17 cellular contexts compared by ENCODE assay signal in genomic region chr6:112145080-112145573, GRCh38. TPM values are rescaled to one million over a fixed set of nuclear protein-coding genes. Genes with fewer than 3 reads are reported as not detected.
DNase-seq lines count a peak whose midpoint lies in the region; ATAC-seq and TF ChIP-seq lines count a peak whose summit lies in the region.
"Had no signal": no experiment of that assay in that cellular context is flagged by ENCODE, and none has a peak within 500 bp of the region (broad histone marks: within the 10 kb centered on the region; RNA-seq: fewer than 3 reads in every experiment).

No MANE protein-coding gene starts in this region.

- no peaks in the 10 kb centered on the region for H3K27me3 Mint-ChIP-seq in H9 (ENCODE audit: low read depth)
- H3K27me3 Mint-ChIP-seq in activated T-helper 1 cell treated with anti-CD3 and anti-CD28 coated beads, Interleukin-12 subunit alpha, Interleukin-12 subunit beta, Interleukin-2, Interleukin-4 antibody, amounts not matched to agents 30 ng/mL and 10 ng/mL and 1 ng/mL, durations not matched to agents 14 hours and 24 hours and 36 hours (ENCODE audit: insufficient read depth): peaks cover 6% of the 10 kb centered on the region
- H3K27me3 Mint-ChIP-seq: activated naive CD4-positive, alpha-beta T cell treated with anti-CD3 and anti-CD28 coated beads, Interleukin-2, amount 50 U/mL, for 24 hours had no signal

- H3K4me1 Mint-ChIP-seq in H9: no peaks in the 10 kb centered on the region
- peaks cover 7% of the 10 kb centered on the region for H3K4me1 Mint-ChIP-seq in activated T-helper 1 cell treated with anti-CD3 and anti-CD28 coated beads, Interleukin-12 subunit alpha, Interleukin-12 subunit beta, Interleukin-2, Interleukin-4 antibody, amounts not matched to agents 30 ng/mL and 10 ng/mL and 1 ng/mL, durations not matched to agents 14 hours and 24 hours and 36 hours (ENCODE audit: low read depth)
- H3K4me1 Mint-ChIP-seq: activated naive CD4-positive, alpha-beta T cell treated with anti-CD3 and anti-CD28 coated beads, Interleukin-2, amount 50 U/mL, for 24 hours had no signal

- H3K4me3 Mint-ChIP-seq in H9: no peak overlapping the region
- H3K4me3 Mint-ChIP-seq in activated T-helper 1 cell treated with anti-CD3 and anti-CD28 coated beads, Interleukin-12 subunit alpha, Interleukin-12 subunit beta, Interleukin-2, Interleukin-4 antibody, amounts not matched to agents 30 ng/mL and 10 ng/mL and 1 ng/mL, durations not matched to agents 14 hours and 24 hours and 36 hours: no peak overlapping the region
- H3K4me3 Mint-ChIP-seq: activated naive CD4-positive, alpha-beta T cell treated with anti-CD3 and anti-CD28 coated beads, Interleukin-2, amount 50 U/mL, for 24 hours; T-cell had no signal

- H2AFZ ChIP-seq in H9 (ENCODE audit: low read length): no peak overlapping the region

- H3K79me2 ChIP-seq in H9 (ENCODE audit: insufficient read depth, low read length): no peaks in the 10 kb centered on the region

- H3K14ac ChIP-seq in H9 (ENCODE audit: insufficient read depth, low read length): no peak overlapping the region; the same call in 1 of the 2 replicates

- no peak overlapping the region for H3K27ac ChIP-seq in H9 (ENCODE audit: insufficient read length, low read depth, low read length)
- no peak overlapping the region for H3K27ac ChIP-seq in Panc1 (ENCODE audit: low read length)
- no peak overlapping the region for H3K27ac ChIP-seq in colonic mucosa
- no peak overlapping the region for H3K27ac ChIP-seq in A673 (ENCODE audit: low read depth, low read length, poor library complexity, severe bottlenecking)
- H3K27ac ChIP-seq: brain microvascular endothelial cell, right atrium auricular region had no signal

- no peak overlapping the region for H2BK12ac ChIP-seq in H9 (ENCODE audit: insufficient read length, low read depth, low read length)

- H3K9ac ChIP-seq in H9 (ENCODE audit: extremely low read depth, insufficient read length, low read length) (no peak overlapping the region), colonic mucosa (ENCODE audit: low read depth in 2 of 2, low read length in 2 of 2) (no peak overlapping the region)

- in situ Hi-C loops in Panc1 (cut with HindIII; ENCODE audit: low pct_unique_long_range_greater_than_20kb, low sequenced_read_pairs): no loop called here

- CTCF ChIA-PET in Panc1 (lab: Charles Lee): interaction anchor here (1.2 kb wide), 1 partner anchor 18 kb away, joined by 7 read pairs; no protein-coding TSS in a partner anchor
- CTCF ChIA-PET in A673 (lab: Charles Lee): interaction anchor here (0.5 kb wide), 1 partner anchor 104 kb away, joined by 11 read pairs; no protein-coding TSS in a partner anchor

- H3K36me3 ChIP-seq in Panc1 (ENCODE audit: control insufficient read depth, insufficient read depth, low read length): no peaks in the 10 kb centered on the region
- no peaks in the 10 kb centered on the region for H3K36me3 ChIP-seq in colonic mucosa
- no peaks in the 10 kb centered on the region for H3K36me3 ChIP-seq in A673 (ENCODE audit: insufficient read depth, low read length, poor library complexity, severe bottlenecking)

- no TSS peak for BruUV-seq in Panc1 (replicated peaks; lab: Mats Ljungman, UMichigan)
- BruUV-seq in A673 (replicated peaks; lab: Mats Ljungman, UMichigan): no TSS peak

- no peaks in the 10 kb centered on the region for H3K36me3 Mint-ChIP-seq in H9 (ENCODE audit: insufficient read depth in 1 of 3, low read depth in 3 of 3)
- H3K36me3 Mint-ChIP-seq in activated T-helper 1 cell treated with anti-CD3 and anti-CD28 coated beads, Interleukin-12 subunit alpha, Interleukin-12 subunit beta, Interleukin-2, Interleukin-4 antibody, amounts not matched to agents 30 ng/mL and 10 ng/mL and 1 ng/mL, durations not matched to agents 14 hours and 24 hours and 36 hours (ENCODE audit: low read depth): no peaks in the 10 kb centered on the region
- H3K36me3 Mint-ChIP-seq: activated naive CD4-positive, alpha-beta T cell treated with anti-CD3 and anti-CD28 coated beads, Interleukin-2, amount 50 U/mL, for 24 hours; T-cell had no signal

- no peaks in the 10 kb centered on the region for H4K20me1 ChIP-seq in H9 (ENCODE audit: control insufficient read depth, insufficient read depth, insufficient read length)

- no peaks in the 10 kb centered on the region for H3K9me3 Mint-ChIP-seq in H9
- no peaks in the 10 kb centered on the region for H3K9me3 Mint-ChIP-seq in activated T-helper 1 cell treated with anti-CD3 and anti-CD28 coated beads, Interleukin-12 subunit alpha, Interleukin-12 subunit beta, Interleukin-2, Interleukin-4 antibody, amounts not matched to agents 30 ng/mL and 10 ng/mL and 1 ng/mL, durations not matched to agents 14 hours and 24 hours and 36 hours
- H3K9me3 Mint-ChIP-seq: activated naive CD4-positive, alpha-beta T cell treated with anti-CD3 and anti-CD28 coated beads, Interleukin-2, amount 50 U/mL, for 24 hours; T-cell had no signal

- no peak overlapping the region for H4K91ac ChIP-seq in H9 (ENCODE audit: insufficient read length, low read depth, low read length)

- H3K4ac ChIP-seq in H9 (ENCODE audit: low read depth, low read length): no peak overlapping the region

- intact Hi-C loops in Panc1 (cut with micrococcal nuclease; ENCODE audit: unreplicated experiment): no loop called here
- intact Hi-C loops in colonic mucosa (cut with DNase I): no loop called here
- intact Hi-C loops in A673 (cut with micrococcal nuclease; ENCODE audit: unreplicated experiment): no loop called here
- intact Hi-C loops in activated T-helper 1 cell treated with anti-CD3 and anti-CD28 coated beads, Interleukin-12 subunit alpha, Interleukin-12 subunit beta, Interleukin-2, Interleukin-4 antibody, amounts not matched to agents 30 ng/mL and 10 ng/mL and 1 ng/mL, durations not matched to agents 14 hours and 24 hours and 36 hours (cut with micrococcal nuclease): no loop called here

- no peaks in the 10 kb centered on the region for H3K23me2 ChIP-seq in H9 (ENCODE audit: insufficient read length, low read depth, low read length, poor library complexity, severe bottlenecking)

- no peak overlapping the region for H3T11ph ChIP-seq in H9 (ENCODE audit: low read length)

- no peak overlapping the region for H2BK20ac ChIP-seq in H9 (ENCODE audit: low read depth, low read length, poor library complexity, severe bottlenecking)

- H4K5ac ChIP-seq in H9 (ENCODE audit: insufficient read length, low read depth, low read length): no peak overlapping the region

- H3K27ac Mint-ChIP-seq in H9: no peak overlapping the region
- H3K27ac Mint-ChIP-seq in activated T-helper 1 cell treated with anti-CD3 and anti-CD28 coated beads, Interleukin-12 subunit alpha, Interleukin-12 subunit beta, Interleukin-2, Interleukin-4 antibody, amounts not matched to agents 30 ng/mL and 10 ng/mL and 1 ng/mL, durations not matched to agents 14 hours and 24 hours and 36 hours: no peak overlapping the region
- H3K27ac Mint-ChIP-seq: activated naive CD4-positive, alpha-beta T cell treated with anti-CD3 and anti-CD28 coated beads, Interleukin-2, amount 50 U/mL, for 24 hours; T-cell had no signal

- H2BK15ac ChIP-seq in H9 (ENCODE audit: low read depth, low read length): no peak overlapping the region

- H2BK5ac ChIP-seq in H9 (ENCODE audit: insufficient read length, low read length): no peak overlapping the region

- H4K8ac ChIP-seq in H9 (replicated peaks; ENCODE audit: insufficient read length, low read depth, low read length): no peak overlapping the region

- H3K18ac ChIP-seq in H9 (ENCODE audit: insufficient read length, low read depth, low read length): no peak overlapping the region

- H2AK5ac ChIP-seq in H9 (ENCODE audit: insufficient read length, low read length): no peak overlapping the region

- POLR2A ChIA-PET in Panc1 (lab: Charles Lee) (no interaction called here), A673 (lab: Charles Lee; ENCODE audit: low non-redundant PET) (no interaction called here)

- no peak overlapping the region for H2BK120ac ChIP-seq in H9 (ENCODE audit: low read depth, low read length, poor library complexity, severe bottlenecking)

- H3K4me1 ChIP-seq in H9 (ENCODE audit: insufficient read depth, low read length) (no peaks in the 10 kb centered on the region), Panc1 (ENCODE audit: control insufficient read depth, insufficient read depth, low read length) (no peaks in the 10 kb centered on the region), colonic mucosa (no peaks in the 10 kb centered on the region), A673 (ENCODE audit: insufficient read depth, low read length, poor library complexity, severe bottlenecking) (peaks cover 19% of the 10 kb centered on the region)

- no peak overlapping the region for H3K56ac ChIP-seq in H9 (ENCODE audit: insufficient read length, low read depth, low read length)

- DNase-seq in COR-L47 (lab: John Stamatoyannopoulos, UW): peak; percentile 24
- peak; percentile 61 for DNase-seq in H9
- no peak for DNase-seq in Panc1 (ENCODE audit: low read depth, low spot score)
- peak; percentile 50 for DNase-seq in iPS-NIHi7 (ENCODE audit: extremely low spot score)
- DNase-seq in A172 (ENCODE audit: low spot score): no peak
- DNase-seq in colonic mucosa: no peak
- no peak for DNase-seq in A673 (ENCODE audit: low spot score)
- no peak for DNase-seq in activated T-helper 1 cell treated with anti-CD3 and anti-CD28 coated beads, Interleukin-12 subunit alpha, Interleukin-12 subunit beta, Interleukin-2, Interleukin-4 antibody, amounts not matched to agents 30 ng/mL and 10 ng/mL and 1 ng/mL, durations not matched to agents 14 hours and 24 hours and 36 hours (ENCODE audit: low spot score)
- DNase-seq: activated CD4-positive, CD25-positive, alpha-beta regulatory T cell treated with anti-CD3 and anti-CD28 coated beads, Interleukin-2, amount 50 U/mL, for 72 hours; brain microvascular endothelial cell; MG63; NCI-H510A; stimulated activated CD8-positive, alpha-beta memory T cell treated with anti-CD3 and anti-CD28 coated beads, Interleukin-4, amount 100 ng/mL, for 48 hours; T-cell had no signal

- H3K23ac ChIP-seq in H9 (ENCODE audit: insufficient read length, low read depth, low read length): no peak overlapping the region

- peak; percentile 54 for ATAC-seq in Panc1
- ATAC-seq: T-cell had no signal

- H3K4me3 ChIP-seq in Panc1 (ENCODE audit: low read depth in 2 of 2, low read length in 2 of 2): no peak overlapping the region
- H3K4me3 ChIP-seq in colonic mucosa: no peak overlapping the region
- no peak overlapping the region for H3K4me3 ChIP-seq in A673 (ENCODE audit: low read depth, low read length, poor library complexity, severe bottlenecking)
- H3K4me3 ChIP-seq: MG63, right atrium auricular region, tibial nerve had no signal

- H3K4me2 ChIP-seq in H9 (ENCODE audit: insufficient read depth, insufficient read length, low read length): no peak overlapping the region

- no CpG with 5 or more reads among the region's 10 CpGs for WGBS in H9 (ENCODE audit: extremely low coverage, insufficient read length, low lambda C conversion rate)

- H3K27me3 ChIP-seq in H9 (ENCODE audit: insufficient read depth, low read length) (no peaks in the 10 kb centered on the region), Panc1 (ENCODE audit: control insufficient read depth, insufficient read depth, low read length) (no peaks in the 10 kb centered on the region), colonic mucosa (no peaks in the 10 kb centered on the region), A673 (replicated peaks; ENCODE audit: insufficient read depth, low read depth, low read length, poor library complexity) (no peaks in the 10 kb centered on the region)
- H3K27me3 ChIP-seq: brain microvascular endothelial cell, MG63, right atrium auricular region, tibial nerve had no signal

- no peaks in the 10 kb centered on the region for H3K79me1 ChIP-seq in H9 (ENCODE audit: insufficient read depth, low read depth, low read length, poor library complexity, severe bottlenecking)

- H3K9me3 ChIP-seq in H9 (ENCODE audit: control insufficient read depth, low read depth, low read length) (no peaks in the 10 kb centered on the region), Panc1 (ENCODE audit: control insufficient read depth, insufficient read depth, low read depth, low read length) (no peaks in the 10 kb centered on the region), colonic mucosa (no peaks in the 10 kb centered on the region), A673 (ENCODE audit: low read depth, low read length, poor library complexity, severe bottlenecking) (no peaks in the 10 kb centered on the region)
- H3K9me3 ChIP-seq: MG63, right atrium auricular region, tibial nerve had no signal

- TF ChIP-seq CTCF in H9 (conservative IDR thresholded peaks at IDR 0.05) (peak; percentile 42; the same call in 2 of the 3 replicates), Panc1 (IDR thresholded peaks at IDR 0.05) (peak; percentile 8; the same call in 1 of the 2 replicates), colonic mucosa (IDR thresholded peaks at IDR 0.05) (no peak), A673 (conservative IDR thresholded peaks at IDR 0.05; ENCODE audit: low read depth, low read length) (no peak)

RNA-seq across cellular contexts. Expression of gene FAM229B, which starts 57.7 kb away (rescaled TPM):
- total RNA-seq in H9 (2021): 8.2 and 9.0 TPM in 2 replicates
- 12.0 TPM for total RNA-seq in Panc1 (2021; ENCODE audit: unreplicated experiment)
- 12.1 TPM for polyA plus RNA-seq in Panc1 (2012; ENCODE audit: insufficient read length)
- 6.3 and 11.3 TPM in 2 replicates for total RNA-seq in A172 (2014; rRNA removed; shearing (Covaris generic))
- total RNA-seq in colonic mucosa: 1 to 10 TPM; 1.3 to 4.9 TPM
- total RNA-seq in A673 (2021): 10.5 and 11.6 TPM in 2 replicates
- total RNA-seq in activated T-helper 1 cell treated with anti-CD3 and anti-CD28 coated beads, Interleukin-12 subunit alpha, Interleukin-12 subunit beta, Interleukin-2, Interleukin-4 antibody, amounts not matched to agents 30 ng/mL and 10 ng/mL and 1 ng/mL, durations not matched to agents 14 hours and 24 hours and 36 hours: 1.1 and 2.2 TPM in 2 replicates

RNA-seq across cellular contexts. Expression of gene TUBE1, which starts 57.8 kb away (rescaled TPM):
- total RNA-seq in H9 (2021) (11.6 and 12.9 TPM in 2 replicates), Panc1 (2021; ENCODE audit: unreplicated experiment) (22.3 TPM), colonic mucosa (10 to 100 TPM in 1 of 2 donors, 1 to 10 TPM in 1; 7.1 to 14.9 TPM), A673 (2021) (24.4 and 29.4 TPM in 2 replicates)
- 19.6 TPM for polyA plus RNA-seq in Panc1 (2012; ENCODE audit: insufficient read length)
- 12.9 and 20.0 TPM in 2 replicates for total RNA-seq in A172 (2014; rRNA removed; shearing (Covaris generic))
- 24.4 and 26.2 TPM in 2 replicates for total RNA-seq in activated T-helper 1 cell treated with anti-CD3 and anti-CD28 coated beads, Interleukin-12 subunit alpha, Interleukin-12 subunit beta, Interleukin-2, Interleukin-4 antibody, amounts not matched to agents 30 ng/mL and 10 ng/mL and 1 ng/mL, durations not matched to agents 14 hours and 24 hours and 36 hours

Comparison
In these comparisons a context has a peak if more than half of its experiments do, and no peak if none do; other contexts are left out.
1. DNase-seq: peak in COR-L47 (single experiment), H9 (single experiment) and iPS-NIHi7 (single experiment); none in Panc1 (single experiment), A172 (single experiment), colonic mucosa (single experiment), A673 (single experiment) and activated T-helper 1 cell treated with anti-CD3 and anti-CD28 coated beads, Interleukin-12 subunit alpha, Interleukin-12 subunit beta, Interleukin-2, Interleukin-4 antibody, amounts not matched to agents 30 ng/mL and 10 ng/mL and 1 ng/mL, durations not matched to agents 14 hours and 24 hours and 36 hours (single experiment).
2. CTCF ChIP-seq: peak in H9 (single experiment) and Panc1 (single experiment); none in colonic mucosa (single experiment) and A673 (single experiment).